ENCODE assay signal across 1 cellular context in genomic region chr1:212791676-212792395, GRCh38.
TF ChIP-seq lines count a peak whose summit lies in the region.

Gene NSL1, minus strand, starts transcription at chr1:212791777. Its CDS starts 14 bp downstream, at chr1:212791763.
Gene TATDN3, plus strand, starts transcription at chr1:212791894. Its CDS starts 28 bp downstream, at chr1:212791922.

TF ChIP-seq in K562, 482 proteins besides CTCF, POLR2A, EP300 and RAD21 (continued from another document and continues in another):
- peak; percentile 91 for TF ChIP-seq TOE1 (IDR thresholded peaks at IDR 0.05; ENCODE audit: borderline replicate concordance)
- peak; percentile 45; the same call in 1 of the 2 replicates for TF ChIP-seq TOE1 (CRISPR knock-in tag; IDR thresholded peaks at IDR 0.05; ENCODE audit: borderline replicate concordance, low read depth)
- TF ChIP-seq RFX7 (CRISPR knock-in tag; IDR thresholded peaks at IDR 0.05), result no peak
- TF ChIP-seq ETS1 (conservative IDR thresholded peaks at IDR 0.05; ENCODE audit: control insufficient read depth, low read depth, low read length), result peak; percentile 38
- 0 out of 2 replicates have a peak, but pooled peaks have one; percentile 3 for TF ChIP-seq ZSCAN32 (CRISPR knock-in tag; IDR thresholded peaks at IDR 0.05)
- TF ChIP-seq SPI1 (IDR thresholded peaks at IDR 0.05; ENCODE audit: borderline replicate concordance, low read depth, low read length), result 0 out of 2 replicates have a peak, but pooled peaks have one; percentile 0
- TF ChIP-seq FOXA1 (IDR thresholded peaks at IDR 0.05; ENCODE audit: borderline replicate concordance), result no peak
- TF ChIP-seq NONO (IDR thresholded peaks at IDR 0.05; ENCODE audit: low read depth in 2 of 2, low read length in 1 of 2), result peak; percentile 18 to 82; a peak in 2 of 4 replicates
- TF ChIP-seq PHF8 (IDR thresholded peaks at IDR 0.05; ENCODE audit: borderline replicate concordance, low read length), result peak; percentile 99
- TF ChIP-seq TEAD1 (CRISPR knock-in tag; IDR thresholded peaks at IDR 0.05), result peak; percentile 70 to 95; a peak in 3 of 4 replicates
- TF ChIP-seq GABPB2 (CRISPR knock-in tag; conservative IDR thresholded peaks at IDR 0.05), result 0 out of 2 replicates have a peak, but pooled peaks have one; percentile 4
- 0 out of 4 replicates have a peak, but pooled peaks of 1 of the 2 experiments have one; percentile 11 for TF ChIP-seq CSDE1 (IDR thresholded peaks at IDR 0.05)
- peak; percentile 84; the same call in 1 of the 2 replicates for TF ChIP-seq TARDBP (IDR thresholded peaks at IDR 0.05)
- peak; percentile 78; the same call in 1 of the 2 replicates for TF ChIP-seq ZNF212 (CRISPR knock-in tag; IDR thresholded peaks at IDR 0.05)
- peak; percentile 14; the same call in 1 of the 2 replicates for TF ChIP-seq NKRF (IDR thresholded peaks at IDR 0.05; ENCODE audit: borderline replicate concordance)
- TF ChIP-seq SMARCE1 (IDR thresholded peaks at IDR 0.05), result peak; percentile 58
- 0 out of 2 replicates have a peak, but pooled peaks have one; percentile 6 for TF ChIP-seq TRIM25 (IDR thresholded peaks at IDR 0.05; ENCODE audit: borderline replicate concordance)
- peak; percentile 91 for TF ChIP-seq AFF4 (CRISPR knock-in tag; IDR thresholded peaks at IDR 0.05)
- TF ChIP-seq NUFIP1 (IDR thresholded peaks at IDR 0.05; ENCODE audit: partially characterized antibody), result peak; percentile 65
- peak; percentile 74 for TF ChIP-seq SOX6 (IDR thresholded peaks at IDR 0.05)
- no peak for TF ChIP-seq TFAM (CRISPR knock-in tag; conservative IDR thresholded peaks at IDR 0.05)
- TF ChIP-seq HDAC8 (tag; IDR thresholded peaks at IDR 0.05), result 0 out of 2 replicates have a peak, but pooled peaks have one; percentile 75
- no peak for TF ChIP-seq RBM34 (IDR thresholded peaks at IDR 0.05; ENCODE audit: borderline replicate concordance, insufficient read depth, low read length)
- no peak for TF ChIP-seq TFE3 (CRISPR knock-in tag; IDR thresholded peaks at IDR 0.05)
- peak; percentile 43; the same call in 1 of the 2 replicates for TF ChIP-seq NFE2 (IDR thresholded peaks at IDR 0.05; ENCODE audit: low read depth)
- TF ChIP-seq TAF7 (tag; IDR thresholded peaks at IDR 0.05), result peak; percentile 96
- peak; percentile 49 for TF ChIP-seq SAP30 (IDR thresholded peaks at IDR 0.05; ENCODE audit: borderline replicate concordance, insufficient read depth, low read depth, low read length, poor library complexity, severe bottlenecking)
- TF ChIP-seq HNRNPK (IDR thresholded peaks at IDR 0.05; ENCODE audit: low read depth, low read length, poor library complexity, severe bottlenecking), result no peak
- peak; percentile 96 for TF ChIP-seq GTF2F1 (IDR thresholded peaks at IDR 0.05; ENCODE audit: low read depth, low read length)
- peak; percentile 8; the same call in 1 of the 2 replicates for TF ChIP-seq HIVEP1 (CRISPR knock-in tag; IDR thresholded peaks at IDR 0.05)
- TF ChIP-seq BRCA1 (IDR thresholded peaks at IDR 0.05), result no peak
- TF ChIP-seq BRCA1 (CRISPR knock-in tag; IDR thresholded peaks at IDR 0.05), result no peak
- peak; percentile 81 for TF ChIP-seq RBM39 (optimal IDR thresholded peaks at IDR 0.05; ENCODE audit: low read depth, low read length)
- TF ChIP-seq ZNF830 (CRISPR knock-in tag; IDR thresholded peaks at IDR 0.05), result no peak
- TF ChIP-seq SLC30A9 (CRISPR knock-in tag; IDR thresholded peaks at IDR 0.05), result no peak
- peak; percentile 99 for TF ChIP-seq NFRKB (IDR thresholded peaks at IDR 0.05; ENCODE audit: low read depth)
- TF ChIP-seq MAFF (IDR thresholded peaks at IDR 0.05; ENCODE audit: low read length), result no peak
- no peak for TF ChIP-seq BDP1 (IDR thresholded peaks at IDR 0.05; ENCODE audit: insufficient read depth, insufficient read length)
- peak; percentile 74 for TF ChIP-seq POLR2AphosphoS2 (IDR thresholded peaks at IDR 0.05; ENCODE audit: low read length)
- 0 out of 2 replicates have a peak, but pooled peaks have one; percentile 36 for TF ChIP-seq PREB (CRISPR knock-in tag; IDR thresholded peaks at IDR 0.05)
- TF ChIP-seq PML (IDR thresholded peaks at IDR 0.05; ENCODE audit: low read length), result peak; percentile 92
- peak; percentile 35; the same call in 1 of the 2 replicates for TF ChIP-seq MECOM (CRISPR knock-in tag; IDR thresholded peaks at IDR 0.05)
- TF ChIP-seq FOXP1 (CRISPR knock-in tag; IDR thresholded peaks at IDR 0.05), result peak; percentile 93
- peak; percentile 57 for TF ChIP-seq ZFP36 (IDR thresholded peaks at IDR 0.05; ENCODE audit: low read depth, low read length, partially characterized antibody)
- TF ChIP-seq NR4A1 (CRISPR knock-in tag; IDR thresholded peaks at IDR 0.05), result peak; percentile 68; the same call in 1 of the 2 replicates
- no peak for TF ChIP-seq NR4A1 (tag; IDR thresholded peaks at IDR 0.05)
- TF ChIP-seq ZNF384 (IDR thresholded peaks at IDR 0.05; ENCODE audit: low read depth, low read length), result peak; percentile 85
- peak; percentile 7; the same call in 1 of the 2 replicates for TF ChIP-seq DEAF1 (CRISPR knock-in tag; IDR thresholded peaks at IDR 0.05)
- TF ChIP-seq ZNF639 (CRISPR knock-in tag; conservative IDR thresholded peaks at IDR 0.05 in 1 of 2, IDR thresholded peaks at IDR 0.05 in 1 of 2), result peak in 1 of 2 experiments; percentile 97; a peak in 2 of 4 replicates
- peak; percentile 44 for TF ChIP-seq ATF4 (CRISPR knock-in tag; IDR thresholded peaks at IDR 0.05)
- peak; percentile 48 to 58; a peak in 3 of 4 replicates for TF ChIP-seq SIX5 (IDR thresholded peaks at IDR 0.05; ENCODE audit: borderline replicate concordance in 1 of 2, insufficient read depth in 1 of 2, low read depth in 1 of 2, low read length in 2 of 2)
- peak; percentile 25 for TF ChIP-seq MEIS2 (IDR thresholded peaks at IDR 0.05; ENCODE audit: partially characterized antibody)
- TF ChIP-seq ZNF12 (CRISPR knock-in tag; IDR thresholded peaks at IDR 0.05), result peak; percentile 29; the same call in 1 of the 2 replicates
